Comparison of ENCODE assay signal across 8 cellular contexts in the genomic region with DNA sequence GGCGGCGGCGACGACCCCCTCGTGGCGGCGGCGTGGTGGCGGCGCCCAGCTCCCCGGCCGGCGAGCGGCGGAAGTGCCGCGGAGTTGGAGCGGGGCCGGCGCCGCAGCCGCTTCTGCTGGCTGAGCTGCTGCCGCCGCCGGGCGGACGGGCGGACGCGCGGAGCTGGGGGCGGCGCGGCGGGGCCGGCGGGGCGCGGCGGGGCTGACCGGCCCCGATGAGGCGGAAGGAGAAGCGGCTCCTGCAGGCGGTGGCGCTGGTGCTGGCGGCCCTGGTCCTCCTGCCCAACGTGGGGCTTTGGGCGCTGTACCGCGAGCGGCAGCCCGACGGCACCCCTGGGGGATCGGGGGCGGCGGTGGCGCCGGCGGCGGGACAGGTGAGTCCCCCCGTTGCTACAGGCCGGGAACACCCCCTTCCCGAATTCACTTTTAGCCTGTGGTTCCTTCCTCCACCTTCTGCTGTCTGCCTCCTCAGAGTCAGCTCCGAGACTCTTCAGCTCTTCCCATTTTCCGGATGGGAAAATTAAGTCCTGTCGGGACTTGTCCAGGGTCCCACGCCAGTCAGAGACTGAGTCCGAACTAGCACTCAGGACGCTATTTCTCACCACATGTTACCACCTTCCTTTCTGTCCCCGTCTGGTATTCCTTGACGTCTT. TPM values are rescaled to one million over a fixed set of nuclear protein-coding genes. Genes with fewer than 3 reads are reported as not detected.
DNase-seq lines count a peak whose midpoint lies in the region; ATAC-seq, FAIRE-seq and TF ChIP-seq lines count a peak whose summit lies in the region.

A gene with protein sequence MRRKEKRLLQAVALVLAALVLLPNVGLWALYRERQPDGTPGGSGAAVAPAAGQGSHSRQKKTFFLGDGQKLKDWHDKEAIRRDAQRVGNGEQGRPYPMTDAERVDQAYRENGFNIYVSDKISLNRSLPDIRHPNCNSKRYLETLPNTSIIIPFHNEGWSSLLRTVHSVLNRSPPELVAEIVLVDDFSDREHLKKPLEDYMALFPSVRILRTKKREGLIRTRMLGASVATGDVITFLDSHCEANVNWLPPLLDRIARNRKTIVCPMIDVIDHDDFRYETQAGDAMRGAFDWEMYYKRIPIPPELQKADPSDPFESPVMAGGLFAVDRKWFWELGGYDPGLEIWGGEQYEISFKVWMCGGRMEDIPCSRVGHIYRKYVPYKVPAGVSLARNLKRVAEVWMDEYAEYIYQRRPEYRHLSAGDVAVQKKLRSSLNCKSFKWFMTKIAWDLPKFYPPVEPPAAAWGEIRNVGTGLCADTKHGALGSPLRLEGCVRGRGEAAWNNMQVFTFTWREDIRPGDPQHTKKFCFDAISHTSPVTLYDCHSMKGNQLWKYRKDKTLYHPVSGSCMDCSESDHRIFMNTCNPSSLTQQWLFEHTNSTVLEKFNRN (plus strand): TSS at position 82 of the 653 bp plus-strand sequence. CDS start 134 bp downstream, at position 216.

- TF ChIP-seq CTCF in D721Med (IDR thresholded peaks at IDR 0.05; ENCODE audit: insufficient read depth, missing control alignments) (no peak), Peyer's patch (IDR thresholded peaks at IDR 0.05) (peak in 2 of 6 experiments; percentile 7 to 27), adrenal gland (IDR thresholded peaks at IDR 0.05) (peak in 1 of 6 experiments; percentile 33), heart right ventricle (IDR thresholded peaks at IDR 0.05) (no peak), pancreas (IDR thresholded peaks at IDR 0.05) (no peak)

- H3K9me3 ChIP-seq in Peyer's patch = no peaks in the 10 kb centered on the region
- no peaks in the 10 kb centered on the region for H3K9me3 ChIP-seq in adrenal gland (replicated peaks in 1 of 3)
- H3K9me3 ChIP-seq in heart right ventricle = no peaks in the 10 kb centered on the region
- H3K9me3 ChIP-seq in pancreas = no peaks in the 10 kb centered on the region

- FAIRE-seq in D721Med (lab: Jason Lieb, UNC) (no peak), pancreas (lab: Jason Lieb, UNC) (no peak)

- H3K4me3 ChIP-seq in Peyer's patch (peak within 1 kb of the TSS; percentile 70 to 98 (median 85)), adrenal gland (peak within 1 kb of the TSS in 3 of 4 donors; percentile 44 to 85 (median 79)), heart right ventricle (peak within 1 kb of the TSS; percentile 71 to 100 (median 95)), pancreas (peak within 1 kb of the TSS; percentile 56 to 91 (median 62))

- intact Hi-C loops in adrenal gland (cut with DNase I) (loop anchor here in 1 of 2 donors (5.0 kb wide), 1 partner anchor 212 kb away; no protein-coding TSS in a partner anchor), heart right ventricle (cut with DNase I) (loop anchor here in 4 of 10 donors (2.0 to 10.0 kb wide), 4 partner anchors 114 to 217 kb away; no protein-coding TSS in a partner anchor), pancreas (cut with DNase I) (loop anchor here in 2 of 3 donors (10.0 kb wide), 1 partner anchor 214 kb away; no protein-coding TSS in a partner anchor)

- peak within 1 kb of the TSS; percentile 81 to 91 (median 90) for H3K27ac ChIP-seq in Peyer's patch
- peak within 1 kb of the TSS; percentile 10 to 97 (median 55) for H3K27ac ChIP-seq in adrenal gland
- H3K27ac ChIP-seq in heart right ventricle = peak within 1 kb of the TSS; percentile 83 to 92 (median 90)
- peak within 1 kb of the TSS; percentile 45 to 72 (median 68) for H3K27ac ChIP-seq in pancreas

- ATAC-seq in HG03159 (IDR thresholded peaks at IDR 0.05; ENCODE audit: unreplicated experiment) (peak; percentile 76), heart right ventricle (peak; percentile 17 to 68 (median 48)), pancreas (peak; percentile 60 to 81 (median 68))

- TF ChIP-seq POLR2A in GM19099 (IDR thresholded peaks at IDR 0.05; ENCODE audit: extremely low read depth, insufficient read length, low read depth) = peak; percentile 84
- TF ChIP-seq POLR2A in Peyer's patch (IDR thresholded peaks at IDR 0.05) = peak in 1 of 2 donors; percentile 59
- peak; percentile 50 to 75 for TF ChIP-seq POLR2A in adrenal gland (IDR thresholded peaks at IDR 0.05)

- H3K4me1 ChIP-seq in Peyer's patch (peaks cover 0 to 30% (median 3%) of the 10 kb centered on the region in 4 donors), adrenal gland (replicated peaks in 1 of 2) (peaks cover 21 to 38% of the 10 kb centered on the region in 2 donors), heart right ventricle (peaks cover 0 to 47% (median 38%) of the 10 kb centered on the region in 9 donors), pancreas (peaks cover 0 to 4% (median 0%) of the 10 kb centered on the region in 3 donors)

- H3K27me3 ChIP-seq in Peyer's patch = no peaks in the 10 kb centered on the region
- H3K27me3 ChIP-seq in adrenal gland = no peaks in the 10 kb centered on the region
- H3K27me3 ChIP-seq in heart right ventricle = peaks cover 0 to 12% (median 0%) of the 10 kb centered on the region in 7 donors
- H3K27me3 ChIP-seq in pancreas = no peaks in the 10 kb centered on the region

- no peaks in the 10 kb centered on the region for H3K36me3 ChIP-seq in Peyer's patch
- no peaks in the 10 kb centered on the region for H3K36me3 ChIP-seq in adrenal gland (replicated peaks in 1 of 2)
- peaks cover 0 to 13% (median 0%) of the 10 kb centered on the region in 9 donors for H3K36me3 ChIP-seq in heart right ventricle
- no peaks in the 10 kb centered on the region for H3K36me3 ChIP-seq in pancreas

- 1 to 9% (median 2%) methylated on average over 8 to 72 of the region's 72 CpGs for WGBS in adrenal gland, 4 donors
- WGBS in heart right ventricle, 2 donors = 1 to 2% methylated on average over 63 to 72 of the region's 72 CpGs
- 1% methylated on average over 50 to 72 of the region's 72 CpGs for WGBS in pancreas, 2 donors

- DNase-seq in D721Med (ENCODE audit: insufficient read length, low spot score) (peak; percentile 63), Peyer's patch (peak; percentile 55 to 84 (median 80)), adrenal gland (peak in 6 of 7 donors; percentile 43 to 71 (median 64)), heart right ventricle (peak; percentile 55 to 76), pancreas (peak; percentile 59 to 89 (median 72)), DMS79 (lab: John Stamatoyannopoulos, UW) (no peak)

RNA-seq across cellular contexts. Expression of the gene that starts here (rescaled TPM):
- 10 to 100 TPM; 35.9 to 59.4 (median 46.8) TPM for total RNA-seq in Peyer's patch
- 10 to 100 TPM; 26.6 to 74.1 (median 49.4) TPM for total RNA-seq in adrenal gland
- 10 to 100 TPM in 1 of 3 donors, 1 to 10 TPM in 2; 5.6 to 55.9 (median 7.3) TPM for polyA plus RNA-seq in adrenal gland
- total RNA-seq in heart right ventricle = 10 to 100 TPM in 7 of 10 donors, 1 to 10 TPM in 3; 8.9 to 19.0 (median 12.9) TPM
- polyA plus RNA-seq in heart right ventricle = 1 to 10 TPM; 3.1 to 5.1 TPM
- 10 to 100 TPM in 5 of 6 donors, 1 to 10 TPM in 1; 9.0 to 23.1 (median 17.2) TPM for total RNA-seq in pancreas
- polyA plus RNA-seq in pancreas = 1 to 10 TPM; 4.4 to 5.0 TPM
